13 cellular contexts compared by ENCODE assay signal in genomic region chr10:76336213-76336963, GRCh38.
DNase-seq lines count a peak whose midpoint lies in the region; ATAC-seq and TF ChIP-seq lines count a peak whose summit lies in the region.
"Had no signal": no experiment of that assay in that cellular context is flagged by ENCODE, and none has a peak within 500 bp of the region (broad histone marks: within the 10 kb centered on the region; RNA-seq: fewer than 3 reads in every experiment).

No MANE protein-coding gene starts in this region.

- ATAC-seq in GM18498 (IDR thresholded peaks at IDR 0.05; ENCODE audit: unreplicated experiment): no peak

- no peak overlapping the region for H4K91ac ChIP-seq in mesenchymal stem cell (ENCODE audit: low read length)

- H3K18ac ChIP-seq in mesenchymal stem cell (ENCODE audit: low read depth in 1 of 2, low read length in 2 of 2): peak overlapping the region in 1 of 2 experiments; percentile 92

- no peak for TF ChIP-seq CTCF in esophagus muscularis mucosa (IDR thresholded peaks at IDR 0.05)

- H3K36me3 ChIP-seq in esophagus muscularis mucosa (no peaks in the 10 kb centered on the region), mesenchymal stem cell (ENCODE audit: control insufficient read depth in 1 of 2, insufficient read depth in 2 of 2, low read depth in 1 of 2, low read length in 2 of 2) (no peaks in the 10 kb centered on the region)
- H3K36me3 ChIP-seq: prostate gland had no signal

- H2AK5ac ChIP-seq in mesenchymal stem cell (ENCODE audit: low read length, severe bottlenecking): no peak overlapping the region

- H3K79me1 ChIP-seq in mesenchymal stem cell (replicated peaks; ENCODE audit: low read length, poor library complexity, severe bottlenecking): no peaks in the 10 kb centered on the region

- no peak overlapping the region for H2BK15ac ChIP-seq in mesenchymal stem cell (ENCODE audit: low read depth, poor library complexity, severe bottlenecking)

- TF ChIP-seq POLR2A in esophagus muscularis mucosa (IDR thresholded peaks at IDR 0.05; ENCODE audit: low read depth): no peak

- peak overlapping the region; percentile 22 for H3K9ac ChIP-seq in mesenchymal stem cell (ENCODE audit: low read length)
- H3K9ac ChIP-seq: SK-N-SH had no signal

- no peak for TF ChIP-seq EP300 in esophagus muscularis mucosa (IDR thresholded peaks at IDR 0.05)

- H3K14ac ChIP-seq in mesenchymal stem cell (ENCODE audit: low read length in 2 of 2): no peak overlapping the region

- no peak overlapping the region for H4K8ac ChIP-seq in mesenchymal stem cell (ENCODE audit: low read length)

- intact Hi-C loops in esophagus muscularis mucosa (cut with DNase I): no loop called here

- H3K9me3 ChIP-seq in esophagus muscularis mucosa: no peaks in the 10 kb centered on the region
- H3K9me3 ChIP-seq in mesenchymal stem cell (ENCODE audit: control insufficient read depth, low read length): no peaks in the 10 kb centered on the region
- H3K9me3 ChIP-seq: prostate gland, SK-N-SH had no signal

- DNase-seq in NCI-H69 (lab: John Stamatoyannopoulos, UW): peak; percentile 7
- DNase-seq in esophagus muscularis mucosa (ENCODE audit: extremely low spot score): no peak
- DNase-seq in mesenchymal stem cell: peak; percentile 87
- DNase-seq in stromal cell of bone marrow (ENCODE audit: low read depth): peak; percentile 29
- DNase-seq in AML-193 (lab: John Stamatoyannopoulos, UW): no peak
- no peak for DNase-seq in NCI-H1694 treated with DMSO at 0.1 percent for 48 hours (lab: John Stamatoyannopoulos, UW)
- DNase-seq: activated CD8-positive, alpha-beta memory T cell treated with anti-CD3 and anti-CD28 coated beads, Interleukin-2, amount 50 U/mL, for 48 hours; CD4-positive, alpha-beta T cell; mammary epithelial cell; NCI-H2081 treated with DMSO at 0.1 percent for 48 hours; SK-N-SH had no signal

- 15% methylated on average over 1 of the region's 1 CpG for WGBS in esophagus muscularis mucosa
- 0% methylated on average over 1 of the region's 1 CpG for WGBS in mesenchymal stem cell

- H3K4me3 ChIP-seq in esophagus muscularis mucosa (no peak overlapping the region), mesenchymal stem cell (ENCODE audit: insufficient read depth in 1 of 2, low read depth in 1 of 2, low read length in 2 of 2) (peak overlapping the region in 1 of 2 experiments; percentile 13)
- H3K4me3 ChIP-seq: prostate gland had no signal

- H2AFZ ChIP-seq in mesenchymal stem cell (ENCODE audit: low read depth, low read length): no peak overlapping the region

- no peak overlapping the region for H2BK5ac ChIP-seq in mesenchymal stem cell (ENCODE audit: low read depth, low read length, poor library complexity, severe bottlenecking)

- peak overlapping the region in 3 of 4 donors; percentile 1 to 32 (median 16) for H3K27ac ChIP-seq in esophagus muscularis mucosa (replicated peaks in 1 of 4)
- peak overlapping the region; percentile 13 for H3K27ac ChIP-seq in mesenchymal stem cell (ENCODE audit: low read length, poor library complexity, severe bottlenecking)
- H3K27ac ChIP-seq: prostate gland had no signal

- no peak overlapping the region for H2BK120ac ChIP-seq in mesenchymal stem cell (ENCODE audit: low read depth, low read length)

- no peak overlapping the region for H3K4me2 ChIP-seq in mesenchymal stem cell (ENCODE audit: low read length, poor library complexity, severe bottlenecking)
- H3K4me2 ChIP-seq: SK-N-SH had no signal

- peak overlapping the region in 1 of 2 experiments; percentile 24 for H3K4ac ChIP-seq in mesenchymal stem cell (ENCODE audit: low read depth in 1 of 2, low read length in 2 of 2)

- H3K23ac ChIP-seq in mesenchymal stem cell (ENCODE audit: low read length in 2 of 2): no peak overlapping the region

- peaks cover 8 to 61% (median 44%) of the 10 kb centered on the region in 4 donors for H3K4me1 ChIP-seq in esophagus muscularis mucosa
- peaks cover 2% of the 10 kb centered on the region for H3K4me1 ChIP-seq in mesenchymal stem cell (ENCODE audit: control insufficient read depth, insufficient read depth, low read depth, low read length)
- H3K4me1 ChIP-seq: prostate gland had no signal

- no peaks in the 10 kb centered on the region for H3K27me3 ChIP-seq in esophagus muscularis mucosa
- no peaks in the 10 kb centered on the region for H3K27me3 ChIP-seq in mesenchymal stem cell (ENCODE audit: control insufficient read depth in 1 of 2, insufficient read depth in 1 of 2, low read length in 2 of 2)

- no peak overlapping the region for H2BK12ac ChIP-seq in mesenchymal stem cell (ENCODE audit: low read length in 2 of 2)

Comparison
In these comparisons a context has a peak if more than half of its experiments do, and no peak if none do; other contexts are left out.
1. DNase-seq: peak in NCI-H69 (single experiment), mesenchymal stem cell (single experiment) and stromal cell of bone marrow (single experiment); none in esophagus muscularis mucosa (single experiment), AML-193 (0 of 2) and NCI-H1694 treated with DMSO at 0.1 percent for 48 hours (single experiment).